Comparison of ENCODE assay signal across 27 cellular contexts in genomic region chr10:129516846-129517679, GRCh38.
"Had no signal": no experiment of that assay in that cellular context is flagged by ENCODE, and none has a peak within 500 bp of the region (broad histone marks: within the 10 kb centered on the region; RNA-seq: fewer than 3 reads in every experiment).

No MANE protein-coding gene starts in this region.

- DNase-seq: activated B cell treated with CpG ODN at 0.5 μM for 24 hours; activated CD4-positive, alpha-beta T cell treated with anti-CD3 and anti-CD28 coated beads for 1 hour; activated CD4-positive, alpha-beta T cell treated with anti-CD3 and anti-CD28 coated beads, Interleukin-2, amount 10 ng/mL, durations not matched to agents 24 days and 14 days; activated CD4-positive, alpha-beta T cell treated with anti-CD3 and anti-CD28 coated beads, Interleukin-2, amount 50 U/mL, for 48 hours; activated CD8-positive, alpha-beta memory T cell treated with anti-CD3 and anti-CD28 coated beads, Interleukin-2, amount 10 ng/mL, durations not matched to agents 7 days and 5 days; activated effector memory CD4-positive, alpha-beta T cell treated with Interleukin-2 at 50 U/mL for 16 hours; activated naive CD4-positive, alpha-beta T cell; activated T-cell treated with anti-CD3 and anti-CD28 coated beads, Interleukin-2, amount 50 U/mL, for 24 hours; Kasumi-1; NCI-H1048; NCI-H1417; NCI-H1694; NCI-H2029; NCI-H2107; NCI-H345; NCI-H510A; NCI-H526 treated with DMSO at 0.1 percent for 48 hours; NCI-H82; NK-92 treated with Interleukin-12 subunit alpha and Interleukin-12 subunit beta, amount 100 ng/mL, for 24 hours; SIG-M5; T-helper 17 cell; T-helper 9 cell had no signal

- FAIRE-seq: K562, TTC549 had no signal

- H3K9me3 Mint-ChIP-seq: activated B cell treated with CpG ODN at 0.5 μM for 24 hours; activated CD4-positive, alpha-beta T cell treated with anti-CD3 and anti-CD28 coated beads, Interleukin-2, amount 10 ng/mL, durations not matched to agents 24 days and 14 days; activated naive CD4-positive, alpha-beta T cell treated with anti-CD3 and anti-CD28 coated beads, Interleukin-2, amount 50 U/mL, for 24 hours had no signal

- H3K9me3 ChIP-seq: breast epithelium had no signal

- H3K27ac Mint-ChIP-seq: activated CD4-positive, alpha-beta T cell treated with anti-CD3 and anti-CD28 coated beads, Interleukin-2, amount 10 ng/mL, durations not matched to agents 24 days and 14 days; activated CD8-positive, alpha-beta memory T cell treated with anti-CD3 and anti-CD28 coated beads, Interleukin-2, amount 10 ng/mL, durations not matched to agents 7 days and 5 days; activated naive CD4-positive, alpha-beta T cell treated with anti-CD3 and anti-CD28 coated beads, Interleukin-2, amount 50 U/mL, for 24 hours; activated T-cell treated with anti-CD3 and anti-CD28 coated beads, Interleukin-2, amount 50 U/mL, for 24 hours; activated T-helper 1 cell treated with anti-CD3 and anti-CD28 coated beads, Interleukin-12 subunit alpha, Interleukin-12 subunit beta, Interleukin-2, Interleukin-4 antibody, amounts not matched to agents 30 ng/mL and 10 ng/mL and 1 ng/mL, durations not matched to agents 14 hours and 24 hours and 36 hours; T-helper 17 cell had no signal

- ATAC-seq: K562, T-helper 17 cell had no signal

- H3K27ac ChIP-seq: breast epithelium had no signal

- H3K4me3 Mint-ChIP-seq: activated B cell treated with CpG ODN at 0.5 μM for 24 hours; activated CD4-positive, alpha-beta T cell treated with anti-CD3 and anti-CD28 coated beads, Interleukin-2, amount 10 ng/mL, durations not matched to agents 24 days and 14 days; activated CD8-positive, alpha-beta memory T cell treated with anti-CD3 and anti-CD28 coated beads, Interleukin-2, amount 10 ng/mL, durations not matched to agents 7 days and 5 days; activated naive CD4-positive, alpha-beta T cell treated with anti-CD3 and anti-CD28 coated beads, Interleukin-2, amount 50 U/mL, for 24 hours; activated T-cell treated with anti-CD3 and anti-CD28 coated beads, Interleukin-2, amount 50 U/mL, for 24 hours; activated T-helper 1 cell treated with anti-CD3 and anti-CD28 coated beads, Interleukin-12 subunit alpha, Interleukin-12 subunit beta, Interleukin-2, Interleukin-4 antibody, amounts not matched to agents 30 ng/mL and 10 ng/mL and 1 ng/mL, durations not matched to agents 14 hours and 24 hours and 36 hours; T-helper 17 cell had no signal

- H3K4me3 ChIP-seq: breast epithelium, K562 had no signal

- H3K36me3 ChIP-seq: breast epithelium had no signal

- H3K4me1 ChIP-seq: breast epithelium had no signal

- H3K27me3 Mint-ChIP-seq: activated B cell treated with CpG ODN at 0.5 μM for 24 hours; activated CD4-positive, alpha-beta T cell treated with anti-CD3 and anti-CD28 coated beads, Interleukin-2, amount 10 ng/mL, durations not matched to agents 24 days and 14 days; activated CD8-positive, alpha-beta memory T cell treated with anti-CD3 and anti-CD28 coated beads, Interleukin-2, amount 10 ng/mL, durations not matched to agents 7 days and 5 days; activated naive CD4-positive, alpha-beta T cell treated with anti-CD3 and anti-CD28 coated beads, Interleukin-2, amount 50 U/mL, for 24 hours; activated T-cell treated with anti-CD3 and anti-CD28 coated beads, Interleukin-2, amount 50 U/mL, for 24 hours; T-helper 17 cell had no signal

- H3K27me3 ChIP-seq: breast epithelium had no signal

- H3K36me3 Mint-ChIP-seq: activated CD8-positive, alpha-beta memory T cell treated with anti-CD3 and anti-CD28 coated beads, Interleukin-2, amount 10 ng/mL, durations not matched to agents 7 days and 5 days had no signal
